Comparison of ENCODE assay signal across 9 cellular contexts in the genomic region with DNA sequence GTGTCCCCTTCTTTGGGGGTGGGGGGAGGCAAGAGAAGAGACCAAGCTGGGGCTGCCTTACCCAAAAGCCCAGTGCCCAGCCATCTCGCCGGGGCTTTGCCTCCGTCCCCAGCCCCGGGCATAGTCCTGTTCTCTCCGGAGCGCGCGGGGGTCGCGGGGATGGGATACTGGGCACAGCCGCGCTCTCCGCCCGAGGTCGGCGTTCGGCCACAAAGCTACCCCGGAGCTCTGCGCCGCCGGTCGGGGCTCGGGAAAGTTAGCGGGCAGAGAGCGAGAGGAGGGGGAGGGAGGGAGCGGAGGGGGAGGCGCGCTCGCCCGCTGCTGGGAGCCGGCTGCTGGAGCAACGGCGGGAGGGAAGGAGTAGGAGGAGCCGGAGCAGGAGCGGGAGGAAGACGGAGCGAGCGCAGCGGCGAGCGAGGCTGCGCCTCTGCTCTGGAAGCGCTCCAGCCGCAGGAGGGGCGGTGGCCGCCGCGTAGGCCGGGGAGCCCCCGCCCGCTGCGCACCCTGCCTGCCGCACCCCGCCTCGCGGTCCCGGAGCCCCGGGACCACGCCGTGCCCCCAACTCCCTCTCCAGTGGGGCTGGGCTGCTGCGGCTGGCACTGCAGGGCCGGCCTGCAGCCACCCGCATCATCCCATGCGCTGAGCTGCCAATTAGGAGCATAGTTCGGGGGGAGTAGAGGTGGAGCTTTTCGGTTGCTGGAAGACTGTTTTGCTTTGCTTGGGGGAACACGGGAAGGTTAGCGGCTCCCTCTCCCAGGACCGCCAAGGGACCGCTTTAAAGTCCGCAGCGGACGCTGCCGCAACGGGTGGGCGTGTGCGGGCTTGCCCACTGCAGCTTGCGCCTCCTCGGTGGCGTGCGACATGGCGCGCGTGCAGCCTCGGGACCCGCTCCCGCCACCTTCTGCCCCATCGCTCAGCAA. TPM values are rescaled to one million over a fixed set of nuclear protein-coding genes. Genes with fewer than 3 reads are reported as not detected.
A peak's percentile ranks its signal among the peaks of the same experiment; 100 is the strongest.
DNase-seq lines count a peak whose midpoint lies in the region; ATAC-seq and TF ChIP-seq lines count a peak whose summit lies in the region.
"Had no signal": no experiment of that assay in that cellular context is flagged by ENCODE, and none has a peak within 500 bp of the region (broad histone marks: within the 10 kb centered on the region; RNA-seq: fewer than 3 reads in every experiment).

A gene with protein sequence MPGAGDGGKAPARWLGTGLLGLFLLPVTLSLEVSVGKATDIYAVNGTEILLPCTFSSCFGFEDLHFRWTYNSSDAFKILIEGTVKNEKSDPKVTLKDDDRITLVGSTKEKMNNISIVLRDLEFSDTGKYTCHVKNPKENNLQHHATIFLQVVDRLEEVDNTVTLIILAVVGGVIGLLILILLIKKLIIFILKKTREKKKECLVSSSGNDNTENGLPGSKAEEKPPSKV (minus strand): TSS at position 272 of the 920 bp plus-strand sequence. CDS start 150 bp downstream, at position 122.

- ATAC-seq in left ventricle myocardium superior (peak; percentile 86), HG03108 (IDR thresholded peaks at IDR 0.05; ENCODE audit: unreplicated experiment) (no peak), HG02840 (IDR thresholded peaks at IDR 0.05; ENCODE audit: low FRiP score, unreplicated experiment) (no peak)

- peak; percentile 55 for DNase-seq in NCI-H1092 treated with DMSO at 0.1 percent for 48 hours (lab: John Stamatoyannopoulos, UW)
- no peak for DNase-seq in NCI-H1092 (lab: John Stamatoyannopoulos, UW)
- DNase-seq in NCI-H2196 treated with DMSO at 0.1 percent for 48 hours (lab: John Stamatoyannopoulos, UW; ENCODE audit: unreplicated experiment), result peak; percentile 67
- no peak for DNase-seq in astrocyte of the cerebellum (ENCODE audit: low read depth)
- peak; percentile 82 for DNase-seq in left ventricle myocardium superior
- DNase-seq: CD4-positive, CD25-positive, alpha-beta regulatory T cell had no signal

- in situ Hi-C loops in astrocyte of the cerebellum (cut with HindIII; ENCODE audit: low sequenced_read_pairs), result no loop called here

- no peaks in the 10 kb centered on the region for H3K4me1 ChIP-seq in parathyroid adenoma

- H2AFZ ChIP-seq in parathyroid adenoma, result peak within 1 kb of the TSS; percentile 66

- no peak for TF ChIP-seq CTCF in astrocyte of the cerebellum (IDR thresholded peaks at IDR 0.05; ENCODE audit: low read depth, low read length, missing control alignments)
- TF ChIP-seq CTCF in parathyroid adenoma (IDR thresholded peaks at IDR 0.05), result no peak

- no peaks in the 10 kb centered on the region for H3K79me2 ChIP-seq in parathyroid adenoma

- no peaks in the 10 kb centered on the region for H3K9me3 ChIP-seq in parathyroid adenoma (ENCODE audit: control insufficient read depth, low read length)

- H3K4me3 ChIP-seq in astrocyte of the cerebellum (ENCODE audit: low read depth, low read length) (peak within 1 kb of the TSS; percentile 43), parathyroid adenoma (ENCODE audit: low read depth, low read length) (peak within 1 kb of the TSS; percentile 42)

- no peaks in the 10 kb centered on the region for H3K36me3 ChIP-seq in parathyroid adenoma (ENCODE audit: control insufficient read depth, insufficient read depth, low read length)

- no peak within 1 kb of the TSS for H3K27ac ChIP-seq in parathyroid adenoma

- no peaks in the 10 kb centered on the region for H3K27me3 ChIP-seq in parathyroid adenoma (ENCODE audit: control insufficient read depth, insufficient read depth, low read length)

- H3K4me2 ChIP-seq in parathyroid adenoma (ENCODE audit: low read length), result peak within 1 kb of the TSS; percentile 74

- H3K9ac ChIP-seq in parathyroid adenoma, result no peak within 1 kb of the TSS

- intact Hi-C loops in left ventricle myocardium superior (cut with micrococcal nuclease), result no loop called here

RNA-seq across cellular contexts. Expression of the gene that starts here (rescaled TPM):
- total RNA-seq in left ventricle myocardium superior, result 11.0 TPM
- total RNA-seq: CD4-positive, CD25-positive, alpha-beta regulatory T cell had no signal

Comparison
In these comparisons a context has a peak if more than half of its experiments do, and no peak if none do; other contexts are left out.
1. DNase-seq: peak in NCI-H1092 treated with DMSO at 0.1 percent for 48 hours (single experiment), NCI-H2196 treated with DMSO at 0.1 percent for 48 hours (single experiment) and left ventricle myocardium superior (single experiment); none in NCI-H1092 (single experiment) and astrocyte of the cerebellum (single experiment).